ENCODE assay signal across 13 cellular contexts in genomic region chr3:196339493-196340254, GRCh38. TPM values are rescaled to one million over a fixed set of nuclear protein-coding genes. Genes with fewer than 3 reads are reported as not detected.
DNase-seq lines count a peak whose midpoint lies in the region; ATAC-seq and TF ChIP-seq lines count a peak whose summit lies in the region.
"Had no signal": no experiment of that assay in that cellular context is flagged by ENCODE, and none has a peak within 500 bp of the region (broad histone marks: within the 10 kb centered on the region; RNA-seq: fewer than 3 reads in every experiment).

No MANE protein-coding gene starts in this region.

- H3K9me3 ChIP-seq in PC-3 (ENCODE audit: low read length) (no peaks in the 10 kb centered on the region), transverse colon (no peaks in the 10 kb centered on the region)
- H3K9me3 ChIP-seq: tibial artery had no signal

- peak overlapping the region; percentile 70 for H3K9ac ChIP-seq in PC-3 (ENCODE audit: low read length)

- CTCF ChIA-PET in PC-3 (lab: Charles Lee) = interaction anchor here (0.6 kb wide), 1 partner anchor 430 kb away, joined by 5 read pairs; no protein-coding TSS in a partner anchor

- DNase-seq in HCEC 1CT (peak; percentile 55), PC-3 (peak; percentile 82), epithelial cell of prostate (ENCODE audit: low read depth, low spot score) (no peak), skeletal muscle cell (ENCODE audit: low read depth) (peak; percentile 32), NCI-H82 treated with DMSO at 0.1 percent for 48 hours (lab: John Stamatoyannopoulos, UW; ENCODE audit: unreplicated experiment) (no peak), transverse colon (no peak)
- DNase-seq: GF-D8, glutamatergic neuron, NCI-H1048, retina, T-helper 9 cell, tibial artery had no signal

- intact Hi-C loops in PC-3 (cut with micrococcal nuclease) = loop anchor here (2.0 kb wide), 1 partner anchor 93 kb away; the partner anchor contains the start of gene UBXN7
- intact Hi-C loops in transverse colon (cut with DNase I; ENCODE audit: low total_unique reads) = no loop called here

- H3K27ac ChIP-seq in PC-3 (ENCODE audit: low read length) (peak overlapping the region; percentile 80), epithelial cell of prostate (peak overlapping the region; percentile 67), transverse colon (no peak overlapping the region)
- H3K27ac ChIP-seq: tibial artery had no signal

- H2AFZ ChIP-seq in PC-3 (ENCODE audit: low read length) = peak overlapping the region; percentile 14; the same call in 1 of the 2 replicates

- in situ Hi-C loops in transverse colon (cut with MboI; ENCODE audit: low pct_ligation_motif_present in 1 of 4, low pct_unique_long_range_greater_than_20kb in 1 of 4, low sequenced_read_pairs in 3 of 4) = no loop called here

- 86% methylated on average over 15 to 21 of the region's 21 CpGs for WGBS in transverse colon (ENCODE audit: low coverage in 1 of 2), 2 donors

- H3F3A ChIP-seq in PC-3 (ENCODE audit: low read length, unreplicated experiment) = no peaks in the 10 kb centered on the region

- no peak for TF ChIP-seq CTCF in PC-3 (conservative IDR thresholded peaks at IDR 0.05; ENCODE audit: low read depth, low read length)
- TF ChIP-seq CTCF in transverse colon (IDR thresholded peaks at IDR 0.05) = no peak

- BruUV-seq in PC-3 (replicated peaks; lab: Mats Ljungman, UMichigan) = no TSS peak

- H3K4me1 ChIP-seq in PC-3 (ENCODE audit: insufficient read depth, low read length) (peaks cover 63% of the 10 kb centered on the region), transverse colon (no peaks in the 10 kb centered on the region)
- H3K4me1 ChIP-seq: tibial artery had no signal

- no peaks in the 10 kb centered on the region for H3K9me2 ChIP-seq in PC-3 (replicated peaks; ENCODE audit: low read length)

- no peak for TF ChIP-seq EP300 in transverse colon (IDR thresholded peaks at IDR 0.05; ENCODE audit: low read depth)

- no peak overlapping the region for H3K4me3 ChIP-seq in PC-3 (ENCODE audit: low read length)
- H3K4me3 ChIP-seq in skeletal muscle cell (ENCODE audit: low read depth, low read length) = no peak overlapping the region
- H3K4me3 ChIP-seq in transverse colon = no peak overlapping the region
- H3K4me3 ChIP-seq: tibial artery had no signal

- ATAC-seq in PC-3 (peak; percentile 30), HG03571 (IDR thresholded peaks at IDR 0.05; ENCODE audit: unreplicated experiment) (no peak)

- H3K27me3 ChIP-seq in PC-3 (ENCODE audit: low read length) (no peaks in the 10 kb centered on the region), transverse colon (no peaks in the 10 kb centered on the region)

- H4K20me1 ChIP-seq in PC-3 (ENCODE audit: low read length) = no peaks in the 10 kb centered on the region

- H3K36me3 ChIP-seq in PC-3 (ENCODE audit: low read depth, low read length) (no peaks in the 10 kb centered on the region), transverse colon (no peaks in the 10 kb centered on the region)
- H3K36me3 ChIP-seq: tibial artery had no signal

- TF ChIP-seq POLR2A in transverse colon (IDR thresholded peaks at IDR 0.05) = no peak

- POLR2A ChIA-PET in PC-3 (lab: Charles Lee; ENCODE audit: unreplicated experiment) = interaction anchor here (0.6 kb wide), 1 partner anchor 528 kb away, joined by 14 read pairs; no protein-coding TSS in a partner anchor

- H3K79me2 ChIP-seq in PC-3 (ENCODE audit: low read length) = peaks cover 5% of the 10 kb centered on the region

- H3K4me2 ChIP-seq in PC-3 (ENCODE audit: low read length) = peak overlapping the region; percentile 35

RNA-seq across cellular contexts. Expression of gene TM4SF19, which starts 1.5 kb away (rescaled TPM):
- 1.1 and 5.2 TPM in 2 replicates for total RNA-seq in PC-3 (2014; rRNA removed)
- total RNA-seq in transverse colon = not detected

RNA-seq across cellular contexts. Expression of gene DYNLT2B, which starts 21.6 kb away (rescaled TPM):
- 19.8 and 22.8 TPM in 2 replicates for total RNA-seq in PC-3 (2014; rRNA removed)
- total RNA-seq in transverse colon = 1 to 10 TPM in 3 of 4 donors, not detected in 1; 2.4 to 4.4 (median 3.7) TPM

RNA-seq across cellular contexts. Expression of gene PCYT1A, which starts 52.1 kb away (rescaled TPM):
- total RNA-seq in PC-3 (2014; rRNA removed) = 46.9 and 63.8 TPM in 2 replicates
- total RNA-seq in transverse colon = 100 to 1,000 TPM in 1 of 4 donors, 10 to 100 TPM in 3; 50.1 to 104 (median 76.2) TPM

Comparison
In these comparisons a context has a peak if more than half of its experiments do, and no peak if none do; other contexts are left out.
1. DNase-seq: peak in HCEC 1CT (single experiment), PC-3 (single experiment) and skeletal muscle cell (single experiment); none in epithelial cell of prostate (single experiment), NCI-H82 treated with DMSO at 0.1 percent for 48 hours (single experiment) and transverse colon (single experiment).
2. H3K27ac ChIP-seq: peak in PC-3 (single experiment) and epithelial cell of prostate (single experiment); none in transverse colon (0 of 4).